ENCODE assay signal across 12 cellular contexts in genomic region chr22:24431309-24432034, GRCh38. TPM values are rescaled to one million over a fixed set of nuclear protein-coding genes. Genes with fewer than 3 reads are reported as not detected.
DNase-seq lines count a peak whose midpoint lies in the region; ATAC-seq and TF ChIP-seq lines count a peak whose summit lies in the region.
"Had no signal": no experiment of that assay in that cellular context is flagged by ENCODE, and none has a peak within 500 bp of the region (broad histone marks: within the 10 kb centered on the region; RNA-seq: fewer than 3 reads in every experiment).

No MANE protein-coding gene starts in this region.

- H3K27ac Mint-ChIP-seq in activated naive CD8-positive, alpha-beta T cell treated with anti-CD3 and anti-CD28 coated beads, Interleukin-2, amount 50 U/mL, for 24 hours = peak overlapping the region; percentile 86
- H3K27ac Mint-ChIP-seq in natural killer cell treated with Interleukin-12 subunit alpha and Interleukin-12 subunit beta and Interleukin-15 and Interleukin-18, amount 100 ng/mL, for 72 hours = peak overlapping the region; percentile 100

- H3K27me3 ChIP-seq in BLaER1 treated with 17β-estradiol and CSF1 and Interleukin-3, amounts not matched to agents 10 nM and 100 nM = no peaks in the 10 kb centered on the region
- H3K27me3 ChIP-seq in HUES64 (ENCODE audit: insufficient read depth, low read length) = 0 out of 2 replicates have a peak, but pooled peaks cover under 1% of the 10 kb centered on the region
- H3K27me3 ChIP-seq: MG63, ovary had no signal

- peaks cover 3% of the 10 kb centered on the region for H3K27me3 Mint-ChIP-seq in activated naive CD8-positive, alpha-beta T cell treated with anti-CD3 and anti-CD28 coated beads, Interleukin-2, amount 50 U/mL, for 24 hours
- no peaks in the 10 kb centered on the region for H3K27me3 Mint-ChIP-seq in natural killer cell treated with Interleukin-12 subunit alpha and Interleukin-12 subunit beta and Interleukin-15 and Interleukin-18, amount 100 ng/mL, for 72 hours

- peak overlapping the region in 9 of 11 experiments; percentile 16 to 84 (median 69); a peak in 13 of 22 replicates for H3K9ac ChIP-seq in BLaER1 treated with 17β-estradiol and CSF1 and Interleukin-3, amounts not matched to agents 10 nM and 100 nM
- H3K9ac ChIP-seq in HUES64 (ENCODE audit: low read depth, low read length) = peak overlapping the region; percentile 15; the same call in 1 of the 2 replicates

- peak overlapping the region; percentile 90 to 99 (median 97) for H3K4me2 ChIP-seq in BLaER1 treated with 17β-estradiol and CSF1 and Interleukin-3, amounts not matched to agents 10 nM and 100 nM

- peak overlapping the region in 2 of 10 experiments; percentile 32 to 44; a peak in 3 of 20 replicates for H3K4me3 ChIP-seq in BLaER1 treated with 17β-estradiol and CSF1 and Interleukin-3, amounts not matched to agents 10 nM and 100 nM
- no peak overlapping the region for H3K4me3 ChIP-seq in HUES64 (ENCODE audit: low read length)
- H3K4me3 ChIP-seq: esophagus squamous epithelium, MG63, ovary had no signal

- ATAC-seq in activated naive CD8-positive, alpha-beta T cell treated with anti-CD3 and anti-CD28 coated beads, Interleukin-2, amount 50 U/mL, for 24 hours = no peak
- no peak for ATAC-seq in natural killer cell treated with Interleukin-12 subunit alpha and Interleukin-12 subunit beta and Interleukin-15 and Interleukin-18, amount 100 ng/mL, for 72 hours
- ATAC-seq in GM18505 (IDR thresholded peaks at IDR 0.05; ENCODE audit: unreplicated experiment) = no peak

- peaks cover 92% of the 10 kb centered on the region for H3K4me1 Mint-ChIP-seq in activated naive CD8-positive, alpha-beta T cell treated with anti-CD3 and anti-CD28 coated beads, Interleukin-2, amount 50 U/mL, for 24 hours
- peaks cover 56 to 60% of the 10 kb centered on the region in 2 donors for H3K4me1 Mint-ChIP-seq in natural killer cell treated with Interleukin-12 subunit alpha and Interleukin-12 subunit beta and Interleukin-15 and Interleukin-18, amount 100 ng/mL, for 72 hours (ENCODE audit: low read depth in 2 of 2)

- DNase-seq in activated naive CD8-positive, alpha-beta T cell treated with anti-CD3 and anti-CD28 coated beads, Interleukin-2, amount 50 U/mL, for 24 hours = no peak
- DNase-seq in natural killer cell treated with Interleukin-12 subunit alpha and Interleukin-12 subunit beta and Interleukin-15 and Interleukin-18, amount 100 ng/mL, for 72 hours (ENCODE audit: low spot score) = no peak
- DNase-seq in SKM-1 (lab: John Stamatoyannopoulos, UW; ENCODE audit: unreplicated experiment) (no peak), NCI-H82 treated with DMSO at 0.1 percent for 48 hours (lab: John Stamatoyannopoulos, UW; ENCODE audit: unreplicated experiment) (no peak), NCI-H187 (lab: John Stamatoyannopoulos, UW) (no peak)
- DNase-seq: esophagus squamous epithelium, NCI-H510A had no signal

- no peaks in the 10 kb centered on the region for H3K9me3 Mint-ChIP-seq in activated naive CD8-positive, alpha-beta T cell treated with anti-CD3 and anti-CD28 coated beads, Interleukin-2, amount 50 U/mL, for 24 hours
- H3K9me3 Mint-ChIP-seq in natural killer cell treated with Interleukin-12 subunit alpha and Interleukin-12 subunit beta and Interleukin-15 and Interleukin-18, amount 100 ng/mL, for 72 hours = no peaks in the 10 kb centered on the region

- H3K4me1 ChIP-seq in BLaER1 treated with 17β-estradiol and CSF1 and Interleukin-3, amounts not matched to agents 10 nM and 100 nM = peaks cover 100% of the 10 kb centered on the region in 10 experiments
- peaks cover 6% of the 10 kb centered on the region; the same call in 1 of the 2 replicates for H3K4me1 ChIP-seq in HUES64 (ENCODE audit: insufficient read depth, low read length)

- peaks cover 24% of the 10 kb centered on the region for H3K36me3 Mint-ChIP-seq in activated naive CD8-positive, alpha-beta T cell treated with anti-CD3 and anti-CD28 coated beads, Interleukin-2, amount 50 U/mL, for 24 hours (ENCODE audit: low read depth)
- H3K36me3 Mint-ChIP-seq in natural killer cell treated with Interleukin-12 subunit alpha and Interleukin-12 subunit beta and Interleukin-15 and Interleukin-18, amount 100 ng/mL, for 72 hours = no peaks in the 10 kb centered on the region

- WGBS in HUES64 = 86% methylated on average over 9 of the region's 9 CpGs

- no peaks in the 10 kb centered on the region for H3K36me3 ChIP-seq in BLaER1 treated with 17β-estradiol and CSF1 and Interleukin-3, amounts not matched to agents 10 nM and 100 nM
- H3K36me3 ChIP-seq in HUES64 (ENCODE audit: insufficient read depth, low read length) = no peaks in the 10 kb centered on the region
- H3K36me3 ChIP-seq: esophagus squamous epithelium, MG63, ovary had no signal

- peak overlapping the region in 10 of 11 experiments; percentile 46 to 95 (median 90); a peak in 16 of 22 replicates for H3K27ac ChIP-seq in BLaER1 treated with 17β-estradiol and CSF1 and Interleukin-3, amounts not matched to agents 10 nM and 100 nM
- no peak overlapping the region for H3K27ac ChIP-seq in HUES64 (ENCODE audit: low read depth, low read length)
- H3K27ac ChIP-seq: ovary had no signal

- TF ChIP-seq POLR2A in GM18505 (IDR thresholded peaks at IDR 0.05; ENCODE audit: borderline replicate concordance, extremely low read depth, insufficient read depth, insufficient read length) = no peak

- peak overlapping the region; percentile 75 for H3K4me3 Mint-ChIP-seq in activated naive CD8-positive, alpha-beta T cell treated with anti-CD3 and anti-CD28 coated beads, Interleukin-2, amount 50 U/mL, for 24 hours
- peak overlapping the region; percentile 30 for H3K4me3 Mint-ChIP-seq in natural killer cell treated with Interleukin-12 subunit alpha and Interleukin-12 subunit beta and Interleukin-15 and Interleukin-18, amount 100 ng/mL, for 72 hours

- H4K20me1 ChIP-seq in BLaER1 treated with 17β-estradiol and CSF1 and Interleukin-3, amounts not matched to agents 10 nM and 100 nM = peaks cover 0 to 16% (median 0%) of the 10 kb centered on the region in 11 experiments; a peak in 5 of 22 replicates

- H3K9me3 ChIP-seq in BLaER1 treated with 17β-estradiol and CSF1 and Interleukin-3, amounts not matched to agents 10 nM and 100 nM (replicated peaks in 1 of 11) = no peaks in the 10 kb centered on the region
- H3K9me3 ChIP-seq in HUES64 (ENCODE audit: insufficient read depth, low read depth, low read length) = no peaks in the 10 kb centered on the region
- H3K9me3 ChIP-seq: esophagus squamous epithelium, MG63, ovary had no signal

RNA-seq across cellular contexts. Expression of gene ADORA2A, which starts 4.1 kb away (rescaled TPM):
- 1.8 TPM for polyA plus RNA-seq in HUES64 (2013, experiment 1 of 2)
- polyA plus RNA-seq in HUES64 (2013, experiment 2 of 2) = 2.7 TPM
- total RNA-seq in natural killer cell treated with Interleukin-12 subunit alpha and Interleukin-12 subunit beta and Interleukin-15 and Interleukin-18, amount 100 ng/mL, for 72 hours = 10 to 100 TPM; 29.0 to 81.6 TPM
